ENCODE assay signal across 1 cellular context in genomic region chr2:238162516-238163441, GRCh38.
TF ChIP-seq lines count a peak whose summit lies in the region.

No MANE protein-coding gene starts in this region.

TF ChIP-seq in SK-N-SH, 30 proteins besides CTCF, POLR2A, EP300 and RAD21 (continued from another document):
- no peak for TF ChIP-seq TEAD4 (IDR thresholded peaks at IDR 0.05; ENCODE audit: borderline replicate concordance, insufficient read depth)
- TF ChIP-seq RXRA (IDR thresholded peaks at IDR 0.05; ENCODE audit: borderline replicate concordance, low read depth), result no peak
- TF ChIP-seq MXI1 (IDR thresholded peaks at IDR 0.05; ENCODE audit: low read depth, low read length), result no peak
- TF ChIP-seq CHD2 (IDR thresholded peaks at IDR 0.05; ENCODE audit: low read length, partially characterized antibody), result no peak
- no peak for TF ChIP-seq MEF2A (IDR thresholded peaks at IDR 0.05; ENCODE audit: borderline replicate concordance, low read depth)
- no peak for TF ChIP-seq TAF1 (IDR thresholded peaks at IDR 0.05; ENCODE audit: borderline replicate concordance, low read depth, low read length)
- no peak for TF ChIP-seq GABPA (IDR thresholded peaks at IDR 0.05; ENCODE audit: low read depth)
- no peak for TF ChIP-seq GATA2 (CRISPR knock-in tag; IDR thresholded peaks at IDR 0.05)
- TF ChIP-seq EZH2phosphoT487 (IDR thresholded peaks at IDR 0.05; ENCODE audit: borderline replicate concordance, low read depth), result no peak
- no peak for TF ChIP-seq JUND (IDR thresholded peaks at IDR 0.05)
- no peak for TF ChIP-seq FOXM1 (IDR thresholded peaks at IDR 0.05; ENCODE audit: low read depth)
- no peak for TF ChIP-seq YY1 (IDR thresholded peaks at IDR 0.05; ENCODE audit: low read depth)
- no peak for TF ChIP-seq REST (IDR thresholded peaks at IDR 0.05; ENCODE audit: low read depth, low read length)
- TF ChIP-seq ZBTB33 (IDR thresholded peaks at IDR 0.05; ENCODE audit: borderline replicate concordance, low read depth), result no peak
